In the genomic region with DNA sequence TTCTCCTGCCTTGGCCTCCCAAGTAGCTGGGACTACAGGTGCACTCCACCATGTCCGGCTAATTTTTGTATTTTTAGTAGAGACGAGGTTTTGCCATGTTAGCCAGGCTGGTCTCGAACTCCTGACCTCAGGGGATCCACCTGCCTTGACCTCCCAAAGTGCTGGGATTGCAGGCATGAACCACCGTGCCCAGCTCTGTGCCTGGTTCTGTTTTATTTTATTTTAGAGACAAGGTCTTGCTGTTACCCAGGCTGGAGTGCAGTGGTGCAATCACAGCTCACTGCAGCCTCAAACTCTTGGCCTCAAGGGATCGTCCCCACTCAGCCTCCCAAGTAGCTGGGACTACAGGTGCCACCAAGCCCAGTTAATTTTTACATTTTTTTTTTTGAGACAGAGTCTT, we compare ENCODE assay signal across 7 cellular contexts.
DNase-seq lines count a peak whose midpoint lies in the region; ATAC-seq, FAIRE-seq and TF ChIP-seq lines count a peak whose summit lies in the region.
"Not testable (repeated sequence)": the region's sequence is repeated elsewhere in the genome, so short reads cannot be mapped to it uniquely, and the experiment has no call there.

No MANE protein-coding gene starts in this region.

- CTCF ChIA-PET in HepG2 (lab: Yijun Ruan, JAX; ENCODE audit: low intra/inter-chr PET ratio, low total read pairs), result interaction anchor here (1.3 to 3.1 kb wide), 3 partner anchors 30 to 106 kb away, joined by 3 to 23 read pairs (median 7); no protein-coding TSS in a partner anchor

- H3K4me1 Mint-ChIP-seq in GM23338 (peaks cover 13% of the 10 kb centered on the region), osteocyte (ENCODE audit: unreplicated experiment) (peaks cover 39% of the 10 kb centered on the region)
- not testable (repeated sequence) for H3K4me1 Mint-ChIP-seq in astrocyte (ENCODE audit: low read depth, unreplicated experiment)

- H3F3A ChIP-seq in GM23338 (replicated peaks; ENCODE audit: low read depth), result peaks cover 17% of the 10 kb centered on the region

- not testable (repeated sequence) for ATAC-seq in GM23338, HepG2, sciatic nerve

- H3K36me3 ChIP-seq in GM23338 (ENCODE audit: insufficient read depth); astrocyte (ENCODE audit: insufficient read depth, low read length); right atrium auricular region; HepG2 (replicated peaks in 1 of 2; ENCODE audit: control insufficient read depth in 1 of 2, insufficient read depth in 2 of 2, low read length in 2 of 2); suprapubic skin: not testable (repeated sequence)

- in situ Hi-C loops in HepG2 (cut with HindIII; ENCODE audit: extremely low pct_ligation_motif_present, low pct_unique_long_range_greater_than_20kb), result not testable (repeated sequence)

- 71% methylated on average over 5 of the region's 5 CpGs for WGBS in HepG2 (ENCODE audit: low lambda C conversion rate)
- 94% methylated on average over 5 of the region's 5 CpGs for WGBS in suprapubic skin

- not testable (repeated sequence) for H3K27me3 ChIP-seq in GM23338 (ENCODE audit: insufficient read depth); astrocyte (ENCODE audit: insufficient read depth, low read length); right atrium auricular region; HepG2 (ENCODE audit: control insufficient read depth in 1 of 2, insufficient read depth in 2 of 2, low read length in 2 of 2); suprapubic skin

- not testable (repeated sequence) for TF ChIP-seq EP300 in HepG2 (IDR thresholded peaks at IDR 0.05; ENCODE audit: low read depth in 2 of 2, low read length in 2 of 2); HepG2 (CRISPR knock-in tag; IDR thresholded peaks at IDR 0.05; ENCODE audit: borderline replicate concordance); suprapubic skin (IDR thresholded peaks at IDR 0.05)

- H3K27ac ChIP-seq in GM23338 (ENCODE audit: low read depth) (0 out of 2 replicates have a peak overlapping the region, but pooled peaks have one; percentile 47), right atrium auricular region (peak overlapping the region; percentile 91)
- H3K27ac ChIP-seq in astrocyte (ENCODE audit: low read depth, low read length); HepG2 (ENCODE audit: extremely low read length, insufficient read depth, low read length); suprapubic skin: not testable (repeated sequence)

- not testable (repeated sequence) for FAIRE-seq in astrocyte (lab: Jason Lieb, UNC); HepG2 (lab: Jason Lieb, UNC)

- POLR2A ChIA-PET in HepG2 (lab: Yijun Ruan, JAX), result interaction anchor here (2.5 to 4.7 kb wide), 4 partner anchors 38 to 153 kb away, joined by 9 to 192 read pairs (median 36); a partner anchor contains a TSS

- intact Hi-C loops in HepG2 (cut with micrococcal nuclease; ENCODE audit: unreplicated experiment); sciatic nerve (cut with DNase I): not testable (repeated sequence)

- not testable (repeated sequence) for TF ChIP-seq CTCF in GM23338 (conservative IDR thresholded peaks at IDR 0.05; ENCODE audit: low read depth in 2 of 2); astrocyte (IDR thresholded peaks at IDR 0.05; ENCODE audit: insufficient read depth, low read depth, low read length); right atrium auricular region (IDR thresholded peaks at IDR 0.05); HepG2 (CRISPR knock-in tag; IDR thresholded peaks at IDR 0.05); osteocyte (IDR thresholded peaks at IDR 0.05); suprapubic skin (IDR thresholded peaks at IDR 0.05)

- not testable (repeated sequence) for TF ChIP-seq RAD21 in HepG2 (CRISPR knock-in tag; IDR thresholded peaks at IDR 0.05)

- H3K4me1 ChIP-seq in GM23338 (ENCODE audit: insufficient read depth), result peaks cover 26% of the 10 kb centered on the region
- H3K4me1 ChIP-seq in astrocyte (ENCODE audit: insufficient read depth, low read length), result peaks cover 22% of the 10 kb centered on the region
- H3K4me1 ChIP-seq in right atrium auricular region, result peaks cover 0 to 43% of the 10 kb centered on the region in 2 donors
- H3K4me1 ChIP-seq in HepG2 (ENCODE audit: insufficient read depth, low read length), result peaks cover 52% of the 10 kb centered on the region
- peaks cover 45% of the 10 kb centered on the region for H3K4me1 ChIP-seq in suprapubic skin

- not testable (repeated sequence) for BruUV-seq in HepG2 (replicated peaks; lab: Mats Ljungman, UMichigan)

- not testable (repeated sequence) for H3K79me2 ChIP-seq in GM23338 (replicated peaks; ENCODE audit: insufficient read depth); astrocyte (ENCODE audit: insufficient read depth, low read length); HepG2 (ENCODE audit: insufficient read depth, low read length)

- H3K27me3 Mint-ChIP-seq in GM23338 (ENCODE audit: insufficient read depth, low read depth, poor library complexity), result peaks cover 15% of the 10 kb centered on the region
- H3K27me3 Mint-ChIP-seq in astrocyte (ENCODE audit: low read depth, unreplicated experiment); osteocyte (ENCODE audit: unreplicated experiment): not testable (repeated sequence)

- peaks cover 22% of the 10 kb centered on the region for H3K36me3 Mint-ChIP-seq in GM23338 (ENCODE audit: low read depth)
- not testable (repeated sequence) for H3K36me3 Mint-ChIP-seq in astrocyte (ENCODE audit: low read depth, unreplicated experiment); osteocyte (ENCODE audit: unreplicated experiment)

- H3K9me3 Mint-ChIP-seq in GM23338 (peaks cover 29% of the 10 kb centered on the region), astrocyte (ENCODE audit: unreplicated experiment) (peaks cover 17% of the 10 kb centered on the region)
- not testable (repeated sequence) for H3K9me3 Mint-ChIP-seq in osteocyte (ENCODE audit: unreplicated experiment)

- not testable (repeated sequence) for H3K4me3 Mint-ChIP-seq in GM23338; astrocyte (ENCODE audit: unreplicated experiment); osteocyte (ENCODE audit: unreplicated experiment)

- not testable (repeated sequence) for H3K9ac ChIP-seq in astrocyte (ENCODE audit: low read length); HepG2 (ENCODE audit: insufficient read depth, low read depth, low read length)

- DNase-seq in GM23338 (ENCODE audit: low spot score); astrocyte (ENCODE audit: low read depth); right atrium auricular region (ENCODE audit: low spot score); HepG2 (ENCODE audit: low spot score); osteocyte (ENCODE audit: extremely low spot score, unreplicated experiment): not testable (repeated sequence)
- DNase-seq in sciatic nerve (ENCODE audit: low spot score) (peak; percentile 39), suprapubic skin (ENCODE audit: low spot score in 2 of 2) (peak; percentile 24 to 49)

- not testable (repeated sequence) for H3K27ac Mint-ChIP-seq in GM23338
- H3K27ac Mint-ChIP-seq in astrocyte (ENCODE audit: unreplicated experiment) (peak overlapping the region; percentile 72), osteocyte (ENCODE audit: unreplicated experiment) (peak overlapping the region; percentile 95)

- H3K4me2 ChIP-seq in GM23338; astrocyte (ENCODE audit: low read length); HepG2 (ENCODE audit: low read depth, low read length): not testable (repeated sequence)

- not testable (repeated sequence) for H3K9me3 ChIP-seq in astrocyte (ENCODE audit: insufficient read depth, low read depth, low read length); HepG2 (ENCODE audit: low read length); suprapubic skin
- peaks cover 0 to 24% of the 10 kb centered on the region in 2 donors for H3K9me3 ChIP-seq in right atrium auricular region

- not testable (repeated sequence) for H3K4me3 ChIP-seq in GM23338; astrocyte (ENCODE audit: insufficient read depth, low read depth, low read length); right atrium auricular region; HepG2 (replicated peaks in 1 of 3; ENCODE audit: insufficient read depth in 1 of 3, low read depth in 2 of 3, low read length in 3 of 3); suprapubic skin

- not testable (repeated sequence) for H4K20me1 ChIP-seq in GM23338 (replicated peaks; ENCODE audit: insufficient read depth); astrocyte (ENCODE audit: insufficient read depth, low read length); HepG2 (ENCODE audit: insufficient read depth, low read length)

- not testable (repeated sequence) for TF ChIP-seq POLR2A in HepG2 (IDR thresholded peaks at IDR 0.05; ENCODE audit: insufficient read depth in 1 of 2, low read depth in 2 of 2, low read length in 2 of 2); suprapubic skin (IDR thresholded peaks at IDR 0.05)

- H2AFZ ChIP-seq in GM23338; astrocyte (ENCODE audit: low read depth, low read length); HepG2 (ENCODE audit: low read length): not testable (repeated sequence)

- H3K9me2 ChIP-seq in GM23338 (ENCODE audit: insufficient read depth), result not testable (repeated sequence)
